In the genomic region with DNA sequence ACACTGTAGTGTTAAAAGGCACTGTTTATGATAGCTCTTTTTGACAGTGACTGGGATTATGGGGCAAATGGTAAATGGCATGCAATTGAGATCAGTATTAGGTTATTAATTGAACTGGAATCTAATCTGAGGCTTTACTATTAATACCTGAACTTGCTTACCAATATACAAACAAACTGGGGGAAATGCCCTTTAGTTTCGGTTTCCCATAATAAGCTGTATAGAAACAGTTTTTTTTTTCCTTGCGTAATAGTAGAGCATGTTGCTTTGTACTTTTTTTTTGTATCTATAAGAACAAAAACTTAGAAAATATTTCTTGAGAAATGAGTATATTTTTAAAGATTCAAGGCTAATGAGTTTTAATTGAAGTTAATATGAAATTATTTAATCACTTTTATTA, we compare ENCODE assay signal across 8 cellular contexts.
DNase-seq lines count a peak whose midpoint lies in the region; ATAC-seq, FAIRE-seq and TF ChIP-seq lines count a peak whose summit lies in the region.

No MANE protein-coding gene starts in this region.

- H3K27ac ChIP-seq in PC-9 = peak overlapping the region; percentile 86
- peak overlapping the region; percentile 95 for H3K27ac ChIP-seq in neutrophil

- intact Hi-C loops in PC-9 (cut with micrococcal nuclease; ENCODE audit: unreplicated experiment) = loop anchor here (5.0 kb wide), 1 partner anchor 322 kb away; the partner anchor contains the start of gene PLD1

- H3K9me3 ChIP-seq in PC-9 (ENCODE audit: insufficient read depth, low read depth) = no peaks in the 10 kb centered on the region
- H3K9me3 ChIP-seq in neutrophil = no peaks in the 10 kb centered on the region

- H4K20me1 ChIP-seq in PC-9 (ENCODE audit: insufficient read depth) = peaks cover 2% of the 10 kb centered on the region; the same call in 1 of the 2 replicates

- H3K4me3 ChIP-seq in PC-9 (no peak overlapping the region), neutrophil (ENCODE audit: low read depth in 1 of 2, low read length in 1 of 2) (peak overlapping the region; percentile 18 to 20)

- peaks cover 94% of the 10 kb centered on the region for H3K79me2 ChIP-seq in PC-9 (ENCODE audit: low read depth)

- ATAC-seq in GM18858 (IDR thresholded peaks at IDR 0.05; ENCODE audit: unreplicated experiment) (peak; percentile 34), HG02759 (IDR thresholded peaks at IDR 0.05; ENCODE audit: unreplicated experiment) (peak; percentile 45), GM19023 (IDR thresholded peaks at IDR 0.05; ENCODE audit: unreplicated experiment) (no peak)

- H3K27me3 ChIP-seq in PC-9 (ENCODE audit: insufficient read depth, low read depth) (no peaks in the 10 kb centered on the region), neutrophil (no peaks in the 10 kb centered on the region)

- peak overlapping the region; percentile 39 for H3K4me2 ChIP-seq in PC-9

- H3K36me3 ChIP-seq in PC-9 (ENCODE audit: low read depth) = peaks cover 62% of the 10 kb centered on the region
- no peaks in the 10 kb centered on the region for H3K36me3 ChIP-seq in neutrophil

- no peak for FAIRE-seq in HTR-8/SVneo (lab: Jason Lieb, UNC)

- peaks cover 97% of the 10 kb centered on the region for H3K4me1 ChIP-seq in PC-9 (replicated peaks; ENCODE audit: insufficient read depth)
- H3K4me1 ChIP-seq in neutrophil (ENCODE audit: control insufficient read depth in 1 of 2, insufficient read depth in 1 of 2, low read depth in 1 of 2, low read length in 1 of 2) = peaks cover 98 to 100% of the 10 kb centered on the region in 2 experiments

- CTCF ChIA-PET in PC-9 (lab: Charles Lee) = no interaction called here

- POLR2A ChIA-PET in PC-9 (lab: Charles Lee; ENCODE audit: unreplicated experiment) = no interaction called here

- TF ChIP-seq CTCF in PC-9 (conservative IDR thresholded peaks at IDR 0.05) (no peak), neutrophil (IDR thresholded peaks at IDR 0.05) (no peak)

- H3F3A ChIP-seq in PC-9 (ENCODE audit: insufficient read depth, low read depth) = peaks cover 96% of the 10 kb centered on the region

- BruUV-seq in PC-9 (replicated peaks; lab: Mats Ljungman, UMichigan) = no TSS peak

- DNase-seq in PC-9 (no peak), HTR-8/SVneo (ENCODE audit: insufficient read length, low spot score) (no peak), SW 1271 (lab: John Stamatoyannopoulos, UW) (no peak), Kasumi-1 (lab: John Stamatoyannopoulos, UW) (no peak)

- H3K9me2 ChIP-seq in PC-9 (ENCODE audit: insufficient read depth) = no peaks in the 10 kb centered on the region

- H2AFZ ChIP-seq in PC-9 = no peak overlapping the region
